In genomic region chr20:11676618-11677289, GRCh38 we compare ENCODE assay signal across 7 cellular contexts.
DNase-seq lines count a peak whose midpoint lies in the region; ATAC-seq and TF ChIP-seq lines count a peak whose summit lies in the region.

No MANE protein-coding gene starts in this region.

- no peak overlapping the region for H3K4me3 ChIP-seq in DND-41 (ENCODE audit: low read depth in 1 of 2, low read length in 2 of 2)
- H3K4me3 ChIP-seq in OCI-LY1 (ENCODE audit: low read depth, low read length, poor library complexity, severe bottlenecking) = no peak overlapping the region
- no peak overlapping the region for H3K4me3 ChIP-seq in endodermal cell (ENCODE audit: low read length)
- H3K4me3 ChIP-seq in mucosa of descending colon = no peak overlapping the region

- H3K27ac Mint-ChIP-seq in HFFc6 (no peak overlapping the region), endodermal cell (peak overlapping the region; percentile 3)

- H3K4me1 ChIP-seq in DND-41 (ENCODE audit: insufficient read depth, low read length) = no peaks in the 10 kb centered on the region
- H3K4me1 ChIP-seq in OCI-LY1 (ENCODE audit: insufficient read depth, low read length, severe bottlenecking) = no peaks in the 10 kb centered on the region
- H3K4me1 ChIP-seq in endodermal cell (ENCODE audit: control insufficient read depth, insufficient read depth, low read length) = peaks cover 4% of the 10 kb centered on the region
- H3K4me1 ChIP-seq in mucosa of descending colon (ENCODE audit: low read depth) = no peaks in the 10 kb centered on the region

- H3K4me1 Mint-ChIP-seq in HFFc6 (ENCODE audit: low read depth) (no peaks in the 10 kb centered on the region), endodermal cell (peaks cover 25% of the 10 kb centered on the region)

- no peaks in the 10 kb centered on the region for H3K36me3 ChIP-seq in DND-41 (ENCODE audit: insufficient read depth, low read length)
- H3K36me3 ChIP-seq in OCI-LY1 (ENCODE audit: insufficient read depth, low read length) = no peaks in the 10 kb centered on the region
- no peaks in the 10 kb centered on the region for H3K36me3 ChIP-seq in endodermal cell (ENCODE audit: control insufficient read depth, insufficient read depth, low read length)
- no peaks in the 10 kb centered on the region for H3K36me3 ChIP-seq in mucosa of descending colon (ENCODE audit: low read depth)

- H3K9me2 ChIP-seq in OCI-LY1 (ENCODE audit: low read depth, low read length) = no peaks in the 10 kb centered on the region

- peaks cover 4% of the 10 kb centered on the region for H3K27me3 Mint-ChIP-seq in HFFc6 (ENCODE audit: insufficient read depth)
- H3K27me3 Mint-ChIP-seq in endodermal cell (ENCODE audit: insufficient read depth) = peaks cover 7% of the 10 kb centered on the region

- H4K20me1 ChIP-seq in DND-41 (ENCODE audit: insufficient read depth, low read length) (no peaks in the 10 kb centered on the region), OCI-LY1 (ENCODE audit: insufficient read depth, low read length) (no peaks in the 10 kb centered on the region)

- H3K4me3 Mint-ChIP-seq in HFFc6 = no peak overlapping the region
- no peak overlapping the region for H3K4me3 Mint-ChIP-seq in endodermal cell

- ATAC-seq in DND-41 (ENCODE audit: insufficient read depth, low read depth) (peak; percentile 70; the same call in 2 of the 3 replicates), mucosa of descending colon (peak; percentile 84), GM21360 (IDR thresholded peaks at IDR 0.05; ENCODE audit: unreplicated experiment) (no peak)

- 63% methylated on average over 2 of the region's 3 CpGs; no CpG with 5 or more reads in 1 of the 2 experiments for WGBS in endodermal cell (ENCODE audit: insufficient coverage in 1 of 2, insufficient read length in 1 of 2), 2 experiments

- no peaks in the 10 kb centered on the region for H3K79me2 ChIP-seq in DND-41 (ENCODE audit: insufficient read depth, low read length)
- H3K79me2 ChIP-seq in OCI-LY1 (ENCODE audit: insufficient read depth, low read length) = no peaks in the 10 kb centered on the region

- H2AFZ ChIP-seq in DND-41 (ENCODE audit: low read depth, low read length) (no peak overlapping the region), OCI-LY1 (ENCODE audit: low read length) (no peak overlapping the region)

- H3K4me2 ChIP-seq in DND-41 (ENCODE audit: insufficient read depth, low read length) (no peak overlapping the region), OCI-LY1 (ENCODE audit: low read length) (no peak overlapping the region)

- no peak overlapping the region for H3K27ac ChIP-seq in DND-41 (ENCODE audit: low read length)
- H3K27ac ChIP-seq in OCI-LY1 (ENCODE audit: low read depth, low read length, poor library complexity, severe bottlenecking) = no peak overlapping the region
- H3K27ac ChIP-seq in endodermal cell (ENCODE audit: low read depth, low read length) = no peak overlapping the region

- H3K9me3 Mint-ChIP-seq in HFFc6 (no peaks in the 10 kb centered on the region), endodermal cell (no peaks in the 10 kb centered on the region)

- no peak overlapping the region for H3K9ac ChIP-seq in DND-41 (ENCODE audit: low read depth, low read length)
- no peak overlapping the region for H3K9ac ChIP-seq in OCI-LY1 (ENCODE audit: low read length)
- no peak overlapping the region for H3K9ac ChIP-seq in endodermal cell (ENCODE audit: extremely low read depth, low read length, poor library complexity, severe bottlenecking)

- no peaks in the 10 kb centered on the region for H3F3A ChIP-seq in OCI-LY1 (ENCODE audit: insufficient read depth, low read length)

- H3K9me3 ChIP-seq in DND-41 (ENCODE audit: insufficient read depth, low read length, severe bottlenecking) = no peaks in the 10 kb centered on the region
- H3K9me3 ChIP-seq in OCI-LY1 (ENCODE audit: low read length) = no peaks in the 10 kb centered on the region
- no peaks in the 10 kb centered on the region for H3K9me3 ChIP-seq in endodermal cell (ENCODE audit: control insufficient read depth, low read length)
- H3K9me3 ChIP-seq in mucosa of descending colon = no peaks in the 10 kb centered on the region

- intact Hi-C loops in mucosa of descending colon (cut with DNase I, micrococcal nuclease) = no loop called here

- H3K27me3 ChIP-seq in DND-41 (ENCODE audit: insufficient read depth, low read length, poor library complexity) (peaks cover 3% of the 10 kb centered on the region), OCI-LY1 (ENCODE audit: insufficient read depth, low read length) (no peaks in the 10 kb centered on the region), endodermal cell (ENCODE audit: control insufficient read depth, insufficient read depth, low read length, poor library complexity, severe bottlenecking) (no peaks in the 10 kb centered on the region)

- peak; percentile 35 for DNase-seq in DND-41
- peak; percentile 26 for DNase-seq in HFFc6
- peak; percentile 88 for DNase-seq in endodermal cell
- peak in 2 of 3 donors; percentile 19 to 59 for DNase-seq in mucosa of descending colon
- DNase-seq in ureter (ENCODE audit: low spot score) = no peak

- H3K36me3 Mint-ChIP-seq in HFFc6 (ENCODE audit: low read depth) (no peaks in the 10 kb centered on the region), endodermal cell (ENCODE audit: low read depth) (no peaks in the 10 kb centered on the region)

- TF ChIP-seq CTCF in DND-41 (IDR thresholded peaks at IDR 0.05; ENCODE audit: borderline replicate concordance, extremely low read depth, low read length, poor library complexity, severe bottlenecking) (peak; percentile 79), HFFc6 (IDR thresholded peaks at IDR 0.05) (peak; percentile 91), OCI-LY1 (IDR thresholded peaks at IDR 0.05; ENCODE audit: low read length) (peak; percentile 79), endodermal cell (conservative IDR thresholded peaks at IDR 0.05) (peak; percentile 97), mucosa of descending colon (IDR thresholded peaks at IDR 0.05) (peak; percentile 60)
